In genomic region chr17:68101075-68101991, GRCh38 we compare ENCODE assay signal across 8 cellular contexts.
A peak's percentile ranks its signal among the peaks of the same experiment; 100 is the strongest.
DNase-seq lines count a peak whose midpoint lies in the region; ATAC-seq and TF ChIP-seq lines count a peak whose summit lies in the region.

No MANE protein-coding gene starts in this region.

- H3K27ac ChIP-seq in 22Rv1, result peak overlapping the region; percentile 80

- H3K27me3 Mint-ChIP-seq in effector memory CD8-positive, alpha-beta T cell, result no peaks in the 10 kb centered on the region

- no peaks in the 10 kb centered on the region for H3K9me3 Mint-ChIP-seq in effector memory CD8-positive, alpha-beta T cell

- H3K36me3 Mint-ChIP-seq in effector memory CD8-positive, alpha-beta T cell (ENCODE audit: insufficient read depth), result peaks cover 13% of the 10 kb centered on the region

- peaks cover 27% of the 10 kb centered on the region in 2 donors for H3K4me1 Mint-ChIP-seq in effector memory CD8-positive, alpha-beta T cell (ENCODE audit: low read depth in 2 of 2)

- peak; percentile 54 for ATAC-seq in GM18858 (IDR thresholded peaks at IDR 0.05; ENCODE audit: unreplicated experiment)
- ATAC-seq in HG03520 (IDR thresholded peaks at IDR 0.05; ENCODE audit: unreplicated experiment), result peak; percentile 68
- ATAC-seq in effector memory CD8-positive, alpha-beta T cell (replicated peaks), result peak; percentile 74

- DNase-seq in NCI-H774 (lab: John Stamatoyannopoulos, UW), result peak; percentile 99
- DNase-seq in activated CD8-positive, alpha-beta memory T cell treated with anti-CD3 and anti-CD28 coated beads for 48 hours (ENCODE audit: low read depth in 2 of 3, low spot score in 2 of 3), result peak; percentile 32 to 46 (median 39)
- peak; percentile 54 to 58 (median 56) for DNase-seq in effector memory CD8-positive, alpha-beta T cell
- peak; percentile 96 to 97 for DNase-seq in lung microvascular endothelial cell (ENCODE audit: low read depth in 2 of 2)
- peak; percentile 55 to 63 for DNase-seq in stimulated activated CD4-positive, alpha-beta T cell treated with anti-CD3 and anti-CD28 coated beads, Interleukin-4, amount 100 ng/mL, for 48 hours (ENCODE audit: low read depth in 2 of 2)

- peak overlapping the region; percentile 94 for H3K4me3 Mint-ChIP-seq in effector memory CD8-positive, alpha-beta T cell

- H3K27ac Mint-ChIP-seq in effector memory CD8-positive, alpha-beta T cell, result peak overlapping the region; percentile 97

- no peak for TF ChIP-seq CTCF in 22Rv1 (IDR thresholded peaks at IDR 0.05)

Comparison
In these comparisons a context has a peak if more than half of its experiments do, and no peak if none do; other contexts are left out.
1. Peak in every context shown above with its lines: DNase-seq, ATAC-seq and H3K27ac ChIP-seq.
2. DNase-seq: peak in every context shown above with its lines; median percentile 99 in NCI-H774; 96 in lung microvascular endothelial cell; 59 in stimulated activated CD4-positive, alpha-beta T cell treated with anti-CD3 and anti-CD28 coated beads, Interleukin-4, amount 100 ng/mL, for 48 hours; 56 in effector memory CD8-positive, alpha-beta T cell; 39 in activated CD8-positive, alpha-beta memory T cell treated with anti-CD3 and anti-CD28 coated beads for 48 hours.